ENCODE assay signal across 9 cellular contexts in the genomic region with DNA sequence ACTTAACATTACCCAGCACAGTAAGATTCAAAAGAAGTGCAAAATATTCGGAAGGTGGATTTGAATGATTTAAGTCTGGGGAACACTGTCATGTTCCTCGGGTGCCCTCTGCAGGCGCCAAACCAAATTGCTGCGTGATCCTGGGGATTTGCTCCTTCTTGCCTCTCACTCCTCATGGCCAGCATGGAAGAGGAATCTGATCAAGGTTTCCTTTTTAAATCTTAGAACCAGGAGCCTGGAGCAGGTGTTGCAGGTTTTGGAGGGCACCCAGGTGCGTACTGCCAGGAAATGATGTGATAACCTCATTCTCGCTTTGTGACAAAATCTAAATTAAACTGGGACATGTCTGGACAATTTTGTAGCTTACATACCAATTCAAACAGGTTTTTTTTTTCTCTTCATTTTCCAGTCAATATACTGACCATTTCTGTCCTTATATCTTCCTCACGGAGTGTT. TPM values are rescaled to one million over a fixed set of nuclear protein-coding genes. Genes with fewer than 3 reads are reported as not detected.
DNase-seq lines count a peak whose midpoint lies in the region; ATAC-seq and TF ChIP-seq lines count a peak whose summit lies in the region.
"Had no signal": no experiment of that assay in that cellular context is flagged by ENCODE, and none has a peak within 500 bp of the region (broad histone marks: within the 10 kb centered on the region; RNA-seq: fewer than 3 reads in every experiment).

No MANE protein-coding gene starts in this region.

- H2AK5ac ChIP-seq in neuronal stem cell (ENCODE audit: low read depth, low read length): no peak overlapping the region

- TF ChIP-seq CTCF in fibroblast of pulmonary artery (IDR thresholded peaks at IDR 0.05; ENCODE audit: low read length, missing control alignments): peak; percentile 95
- peak; percentile 80 for TF ChIP-seq CTCF in thoracic aorta (IDR thresholded peaks at IDR 0.05)

- no peak overlapping the region for H2BK12ac ChIP-seq in neuronal stem cell (ENCODE audit: low read length)

- no peak overlapping the region for H3K18ac ChIP-seq in neuronal stem cell (ENCODE audit: low read length)

- no peak overlapping the region for H3K4me2 ChIP-seq in neuronal stem cell (ENCODE audit: insufficient read depth, low read length, poor library complexity, severe bottlenecking)

- H3K79me1 ChIP-seq in neuronal stem cell (ENCODE audit: low read depth, low read length): no peaks in the 10 kb centered on the region

- H3K4me3 ChIP-seq in fibroblast of pulmonary artery (replicated peaks; ENCODE audit: low read depth, low read length) (no peak overlapping the region), neuronal stem cell (ENCODE audit: low read length in 2 of 2) (no peak overlapping the region), thoracic aorta (no peak overlapping the region)
- H3K4me3 ChIP-seq: skin epidermis had no signal

- no CpG with 5 or more reads among the region's 7 CpGs for WGBS in neuronal stem cell (ENCODE audit: extremely low coverage in 2 of 2, insufficient read length in 2 of 2, insufficient replicate concordance in 1 of 2), 2 donors

- no peak overlapping the region for H4K8ac ChIP-seq in neuronal stem cell (ENCODE audit: low read depth, low read length)

- H3K27me3 ChIP-seq in neuronal stem cell (ENCODE audit: control insufficient read depth in 3 of 3, insufficient read depth in 3 of 3, low read depth in 1 of 3, low read length in 3 of 3) (peaks cover 0 to 19% (median 0%) of the 10 kb centered on the region in 3 experiments), thoracic aorta (replicated peaks; ENCODE audit: insufficient read depth) (no peaks in the 10 kb centered on the region)

- ATAC-seq in thoracic aorta (ENCODE audit: insufficient number of reproducible peaks, low FRiP score, low read depth): peak; percentile 76

- H3K9ac ChIP-seq in neuronal stem cell (ENCODE audit: low read depth, low read length, poor library complexity): no peak overlapping the region

- no peaks in the 10 kb centered on the region for H3K9me3 ChIP-seq in neuronal stem cell (replicated peaks in 1 of 2; ENCODE audit: control insufficient read depth in 2 of 2, insufficient read depth in 1 of 2, low read depth in 1 of 2, low read length in 2 of 2)
- no peaks in the 10 kb centered on the region for H3K9me3 ChIP-seq in thoracic aorta

- no peak overlapping the region for H4K91ac ChIP-seq in neuronal stem cell (ENCODE audit: low read depth, low read length, poor library complexity)

- H3K4ac ChIP-seq in neuronal stem cell (ENCODE audit: low read length): no peak overlapping the region

- no peak overlapping the region for H3K14ac ChIP-seq in neuronal stem cell (ENCODE audit: low read length)

- H2BK15ac ChIP-seq in neuronal stem cell (ENCODE audit: low read length): no peak overlapping the region

- no peak overlapping the region for H3K27ac ChIP-seq in neuronal stem cell (replicated peaks; ENCODE audit: low read length)
- no peak overlapping the region for H3K27ac ChIP-seq in thoracic aorta
- H3K27ac ChIP-seq: skin epidermis had no signal

- H3K23ac ChIP-seq in neuronal stem cell (ENCODE audit: low read depth, low read length, poor library complexity): no peak overlapping the region

- H3K36me3 ChIP-seq in neuronal stem cell (replicated peaks in 1 of 2; ENCODE audit: control insufficient read depth in 2 of 2, insufficient read depth in 2 of 2, low read length in 2 of 2): peaks cover 0 to 2% of the 10 kb centered on the region in 2 donors
- H3K36me3 ChIP-seq in thoracic aorta: no peaks in the 10 kb centered on the region

- H2AFZ ChIP-seq in neuronal stem cell (ENCODE audit: low read length): peak overlapping the region; percentile 58

- peaks cover 0 to 2% of the 10 kb centered on the region in 2 donors for H3K4me1 ChIP-seq in neuronal stem cell (ENCODE audit: control insufficient read depth in 2 of 2, insufficient read depth in 1 of 2, low read depth in 1 of 2, low read length in 2 of 2)
- no peaks in the 10 kb centered on the region for H3K4me1 ChIP-seq in thoracic aorta (ENCODE audit: control insufficient read depth in 1 of 2, low read depth in 2 of 2)

- DNase-seq in NCI-H510A treated with DMSO at 0.1 percent for 48 hours (lab: John Stamatoyannopoulos, UW): peak; percentile 74
- DNase-seq in NCI-H510A (lab: John Stamatoyannopoulos, UW): no peak
- DNase-seq in KG1 (lab: John Stamatoyannopoulos, UW): peak; percentile 20
- peak; percentile 69 for DNase-seq in RPMI8226
- DNase-seq in activated T-helper 1 cell treated with Interleukin-2 at 50 U/mL for 16 hours (ENCODE audit: low read depth): peak; percentile 43
- peak; percentile 86 for DNase-seq in fibroblast of pulmonary artery (ENCODE audit: low read depth)
- peak; percentile 69 for DNase-seq in neuronal stem cell (ENCODE audit: low spot score)
- no peak for DNase-seq in thoracic aorta (ENCODE audit: low spot score)

- no peak overlapping the region for H2BK120ac ChIP-seq in neuronal stem cell (ENCODE audit: low read depth, low read length)

- H2BK5ac ChIP-seq in neuronal stem cell (ENCODE audit: low read length): no peak overlapping the region

RNA-seq across cellular contexts. Expression of gene PFDN4, which starts 8.1 kb away (rescaled TPM):
- polyA plus RNA-seq in neuronal stem cell (2013, experiment 1 of 2): 149 TPM
- 155 TPM for polyA plus RNA-seq in neuronal stem cell (2013, experiment 2 of 2)
- total RNA-seq in thoracic aorta: 10 to 100 TPM; 50.5 to 73.2 TPM

RNA-seq across cellular contexts. Expression of gene CYP24A1, which starts 26.0 kb away (rescaled TPM):
- not detected for polyA plus RNA-seq in neuronal stem cell (2013, experiment 1 of 2)
- not detected for polyA plus RNA-seq in neuronal stem cell (2013, experiment 2 of 2)
- total RNA-seq in thoracic aorta: not detected

Comparison
In these comparisons a context has a peak if more than half of its experiments do, and no peak if none do; other contexts are left out.
1. DNase-seq: peak in NCI-H510A treated with DMSO at 0.1 percent for 48 hours (single experiment), KG1 (single experiment), RPMI8226 (single experiment), activated T-helper 1 cell treated with Interleukin-2 at 50 U/mL for 16 hours (single experiment), fibroblast of pulmonary artery (single experiment) and neuronal stem cell (single experiment); none in NCI-H510A (single experiment) and thoracic aorta (single experiment).